Comparison of ENCODE assay signal across 20 cellular contexts in the genomic region with DNA sequence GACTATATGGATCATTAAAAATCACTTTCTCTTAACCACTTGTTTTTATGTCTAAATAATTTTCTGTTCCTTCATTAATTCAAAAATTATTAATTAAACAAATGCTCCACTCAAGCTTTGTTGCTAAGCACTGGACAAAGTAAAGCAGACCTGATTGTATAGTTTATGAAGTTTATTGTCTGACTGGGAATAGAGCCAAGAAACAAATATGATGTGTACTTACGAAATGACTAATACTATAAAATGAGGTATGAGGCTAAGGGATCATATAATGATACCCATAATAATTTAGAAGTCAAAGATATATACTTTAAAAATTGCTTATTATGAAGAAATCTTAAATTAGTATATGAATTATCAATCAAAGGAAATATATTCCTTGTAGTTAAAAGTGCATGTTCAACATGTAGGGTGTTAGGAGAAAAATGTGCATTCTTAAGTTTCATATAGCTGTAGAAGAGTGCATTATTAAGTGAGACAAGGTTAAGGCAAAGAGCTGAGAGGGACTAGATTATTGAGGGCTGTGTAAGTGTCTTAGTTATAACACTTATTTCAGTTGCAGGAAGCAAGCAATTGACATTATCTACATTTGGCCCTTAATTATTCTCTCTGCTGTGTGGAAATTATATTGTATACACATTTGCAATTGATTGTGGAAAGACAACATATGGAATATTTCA.
A peak's percentile ranks its signal among the peaks of the same experiment; 100 is the strongest.
DNase-seq lines count a peak whose midpoint lies in the region; TF ChIP-seq lines count a peak whose summit lies in the region.
"Had no signal": no experiment of that assay in that cellular context is flagged by ENCODE, and none has a peak within 500 bp of the region (broad histone marks: within the 10 kb centered on the region; RNA-seq: fewer than 3 reads in every experiment).

No MANE protein-coding gene starts in this region.

- no peak for TF ChIP-seq CTCF in epithelial cell of esophagus (IDR thresholded peaks at IDR 0.05; ENCODE audit: insufficient read depth, low read depth, low read length, missing control alignments)

- H3K4me3 ChIP-seq in epithelial cell of esophagus (ENCODE audit: low read length) = no peak overlapping the region
- H3K4me3 ChIP-seq: HAP-1, MG63, neural progenitor cell, prostate gland, SJSA1, skin epidermis, transverse colon had no signal

- DNase-seq in DMS53 (lab: John Stamatoyannopoulos, UW) (peak; percentile 75), NCI-H1048 (lab: John Stamatoyannopoulos, UW) (peak; percentile 2), NCI-H446 (lab: John Stamatoyannopoulos, UW) (peak; percentile 22 to 56), epithelial cell of esophagus (ENCODE audit: low read depth) (peak; percentile 70), DMS 273 treated with DMSO at 0.1 percent for 48 hours (lab: John Stamatoyannopoulos, UW) (no peak), medulla oblongata (ENCODE audit: extremely low spot score) (no peak)
- DNase-seq in activated CD4-positive, alpha-beta T cell treated with anti-CD3 and anti-CD28 coated beads, Interleukin-2, amount 50 U/mL, for 48 hours = no peak
- DNase-seq: activated B cell treated with CpG ODN at 0.5 μM for 24 hours; activated T-cell treated with anti-CD3 and anti-CD28 coated beads, Interleukin-2, amount 50 U/mL, for 72 hours; left ventricle myocardium superior; MG63; NCI-H2107; stimulated activated CD4-positive, alpha-beta T cell treated with anti-CD3 and anti-CD28 coated beads, Interleukin-2, amount 100 ng/mL, for 48 hours; stimulated activated naive CD8-positive, alpha-beta T cell treated with anti-CD3 and anti-CD28 coated beads, Interleukin-15, amount 100 ng/mL, for 72 hours; transverse colon had no signal

Comparison
In these comparisons a context has a peak if more than half of its experiments do, and no peak if none do; other contexts are left out.
1. DNase-seq: peak in DMS53 (single experiment), NCI-H1048 (single experiment), NCI-H446 (2 of 2) and epithelial cell of esophagus (single experiment); none in DMS 273 treated with DMSO at 0.1 percent for 48 hours (single experiment), activated CD4-positive, alpha-beta T cell treated with anti-CD3 and anti-CD28 coated beads, Interleukin-2, amount 50 U/mL, for 48 hours (0 of 2) and medulla oblongata (single experiment).